ENCODE assay signal across 8 cellular contexts in genomic region chr10:130137659-130138478, GRCh38. TPM values are rescaled to one million over a fixed set of nuclear protein-coding genes. Genes with fewer than 3 reads are reported as not detected.
DNase-seq lines count a peak whose midpoint lies in the region; ATAC-seq and TF ChIP-seq lines count a peak whose summit lies in the region.

No MANE protein-coding gene starts in this region.

- TF ChIP-seq CTCF in cardiac muscle cell (IDR thresholded peaks at IDR 0.05; ENCODE audit: low read depth, low read length) (no peak), ascending aorta (IDR thresholded peaks at IDR 0.05) (no peak), right lobe of liver (IDR thresholded peaks at IDR 0.05) (no peak), upper lobe of left lung (IDR thresholded peaks at IDR 0.05) (no peak), mucosa of descending colon (IDR thresholded peaks at IDR 0.05) (no peak)

- intact Hi-C loops in Right ventricle myocardium superior (cut with DNase I) = no loop called here
- intact Hi-C loops in ascending aorta (cut with DNase I) = loop anchor here (5.0 kb wide), 1 partner anchor 176 kb away; the partner anchor contains the start of gene EBF3
- intact Hi-C loops in right lobe of liver (cut with DNase I) = no loop called here
- intact Hi-C loops in mucosa of descending colon (cut with DNase I, micrococcal nuclease) = no loop called here

- ATAC-seq in Right ventricle myocardium superior (ENCODE audit: poor library complexity) = no peak
- ATAC-seq in right lobe of liver = peak in 1 of 4 donors; percentile 4
- ATAC-seq in upper lobe of left lung (ENCODE audit: low FRiP score in 2 of 2) = peak in 1 of 2 donors; percentile 58
- ATAC-seq in esophagus mucosa = no peak
- ATAC-seq in mucosa of descending colon = no peak

- H3K4me1 ChIP-seq in cardiac muscle cell (ENCODE audit: low read depth) (peaks cover 9% of the 10 kb centered on the region), ascending aorta (peaks cover 10 to 30% of the 10 kb centered on the region in 2 donors), right lobe of liver (peaks cover 0 to 14% (median 6%) of the 10 kb centered on the region in 4 donors), upper lobe of left lung (peaks cover 29 to 60% (median 36%) of the 10 kb centered on the region in 4 donors), mucosa of descending colon (ENCODE audit: low read depth) (peaks cover 25% of the 10 kb centered on the region)

- WGBS in right lobe of liver (ENCODE audit: insufficient coverage, low coverage, low lambda C conversion rate, missing lambda C conversion rate) = 73% methylated on average over 26 of the region's 28 CpGs
- 93% methylated on average over 28 of the region's 28 CpGs for WGBS in upper lobe of left lung, 2 donors

- no peak for TF ChIP-seq EP300 in upper lobe of left lung (IDR thresholded peaks at IDR 0.05)

- no peaks in the 10 kb centered on the region for H3K36me3 ChIP-seq in cardiac muscle cell
- no peaks in the 10 kb centered on the region for H3K36me3 ChIP-seq in ascending aorta
- H3K36me3 ChIP-seq in right lobe of liver = no peaks in the 10 kb centered on the region
- no peaks in the 10 kb centered on the region for H3K36me3 ChIP-seq in upper lobe of left lung
- H3K36me3 ChIP-seq in mucosa of descending colon (ENCODE audit: low read depth) = no peaks in the 10 kb centered on the region

- H3K4me3 ChIP-seq in cardiac muscle cell = peak overlapping the region; percentile 100
- H3K4me3 ChIP-seq in ascending aorta = peak overlapping the region; percentile 95 to 98
- peak overlapping the region; percentile 97 to 99 (median 98) for H3K4me3 ChIP-seq in right lobe of liver
- peak overlapping the region; percentile 91 to 99 (median 97) for H3K4me3 ChIP-seq in upper lobe of left lung
- H3K4me3 ChIP-seq in mucosa of descending colon = no peak overlapping the region

- H3K27me3 ChIP-seq in cardiac muscle cell (no peaks in the 10 kb centered on the region), ascending aorta (no peaks in the 10 kb centered on the region), right lobe of liver (no peaks in the 10 kb centered on the region), upper lobe of left lung (no peaks in the 10 kb centered on the region)

- DNase-seq in cardiac muscle cell (ENCODE audit: low read depth in 1 of 2, low spot score in 1 of 2) = no peak
- DNase-seq in Right ventricle myocardium superior = no peak
- no peak for DNase-seq in ascending aorta (ENCODE audit: low spot score in 2 of 2)
- DNase-seq in right lobe of liver = no peak
- peak in 1 of 2 donors; percentile 37 for DNase-seq in upper lobe of left lung
- no peak for DNase-seq in mucosa of descending colon
- DNase-seq in effector CD4-positive, alpha-beta T cell = no peak

- H3K27ac ChIP-seq in cardiac muscle cell (peak overlapping the region; percentile 94), ascending aorta (no peak overlapping the region), right lobe of liver (peak overlapping the region in 1 of 3 donors; percentile 84), upper lobe of left lung (peak overlapping the region; percentile 3 to 92 (median 88))

- TF ChIP-seq POLR2A in right lobe of liver (IDR thresholded peaks at IDR 0.05) (no peak), upper lobe of left lung (IDR thresholded peaks at IDR 0.05) (no peak)

- H3K9me3 ChIP-seq in cardiac muscle cell (ENCODE audit: low read depth) = no peaks in the 10 kb centered on the region
- H3K9me3 ChIP-seq in ascending aorta = no peaks in the 10 kb centered on the region
- no peaks in the 10 kb centered on the region for H3K9me3 ChIP-seq in right lobe of liver
- H3K9me3 ChIP-seq in upper lobe of left lung = no peaks in the 10 kb centered on the region
- H3K9me3 ChIP-seq in mucosa of descending colon = no peaks in the 10 kb centered on the region

RNA-seq across cellular contexts. Expression of gene GLRX3, which starts 1.7 kb away (rescaled TPM):
- total RNA-seq in cardiac muscle cell = 71.3 and 86.3 TPM in 2 replicates
- polyA plus RNA-seq in cardiac muscle cell = 109 and 168 TPM in 2 replicates
- 64.7 TPM for total RNA-seq in Right ventricle myocardium superior
- total RNA-seq in ascending aorta = 30.7 TPM
- 10 to 100 TPM; 23.5 to 50.6 (median 33.4) TPM for total RNA-seq in right lobe of liver
- total RNA-seq in upper lobe of left lung = 10 to 100 TPM; 21.8 to 64.2 (median 45.7) TPM
- 109 TPM for total RNA-seq in esophagus mucosa
- total RNA-seq in mucosa of descending colon = 10 to 100 TPM; 44.3 to 58.2 (median 57.2) TPM

RNA-seq across cellular contexts. Expression of gene C10orf143, which starts 27.2 kb away (rescaled TPM):
- total RNA-seq in cardiac muscle cell = 1.1 and 2.6 TPM in 2 replicates
- polyA plus RNA-seq in cardiac muscle cell = 1.5 and 5.7 TPM in 2 replicates
- 2.2 TPM for total RNA-seq in Right ventricle myocardium superior
- 0.11 TPM for total RNA-seq in ascending aorta
- total RNA-seq in right lobe of liver = 1 to 10 TPM in 5 of 6 experiments, under 1 TPM in 1; 0.68 to 2.9 (median 1.6) TPM
- total RNA-seq in upper lobe of left lung = 1 to 10 TPM in 4 of 6 donors, under 1 TPM in 1, not detected in 1; 0.55 to 6.0 (median 4.4) TPM
- total RNA-seq in esophagus mucosa = 3.3 TPM
- 10 to 100 TPM in 1 of 3 donors, 1 to 10 TPM in 2; 2.3 to 10.4 (median 4.2) TPM for total RNA-seq in mucosa of descending colon

Comparison
In these comparisons a context has a peak if more than half of its experiments do, and no peak if none do; other contexts are left out.
1. H3K27ac ChIP-seq: peak in cardiac muscle cell (single experiment) and upper lobe of left lung (4 of 4); none in ascending aorta (0 of 2).